10 cellular contexts compared by ENCODE assay signal in the genomic region with DNA sequence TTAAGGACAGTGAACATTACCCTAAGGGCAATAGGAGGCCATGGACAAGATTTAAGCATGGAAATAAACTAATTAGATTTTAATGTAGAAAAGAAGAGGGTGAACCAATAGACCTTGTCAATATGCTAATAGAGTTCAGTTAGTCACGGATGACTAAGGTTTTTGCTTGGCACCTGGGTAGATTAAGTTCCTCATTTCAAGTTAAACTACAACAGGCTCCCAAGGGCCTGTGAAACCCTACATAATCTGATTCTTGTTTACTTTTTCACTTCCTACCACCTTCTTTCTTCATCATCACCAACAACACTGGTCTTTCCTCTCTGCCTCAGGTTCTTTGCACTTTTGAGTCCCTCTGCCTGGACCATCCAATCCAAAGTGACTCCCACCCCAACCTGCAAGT. TPM values are rescaled to one million over a fixed set of nuclear protein-coding genes. Genes with fewer than 3 reads are reported as not detected.
DNase-seq lines count a peak whose midpoint lies in the region; ATAC-seq, FAIRE-seq and TF ChIP-seq lines count a peak whose summit lies in the region.
"Had no signal": no experiment of that assay in that cellular context is flagged by ENCODE, and none has a peak within 500 bp of the region (broad histone marks: within the 10 kb centered on the region; RNA-seq: fewer than 3 reads in every experiment).

No MANE protein-coding gene starts in this region.

- H3K27me3 Mint-ChIP-seq in activated naive CD8-positive, alpha-beta T cell treated with anti-CD3 and anti-CD28 coated beads for 36 hours, result no peaks in the 10 kb centered on the region

- FAIRE-seq in GM12891 (lab: Jason Lieb, UNC), result peak; percentile 94

- DNase-seq in GM12891 (ENCODE audit: insufficient read length, low spot score) (no peak), NCI-H1105 (lab: John Stamatoyannopoulos, UW) (no peak), NCI-H1417 treated with DMSO at 0.1 percent for 48 hours (lab: John Stamatoyannopoulos, UW) (no peak), hypothalamus (lab: John Stamatoyannopoulos, UW) (no peak)
- DNase-seq in activated naive CD8-positive, alpha-beta T cell treated with anti-CD3 and anti-CD28 coated beads for 36 hours, result no peak
- no peak for DNase-seq in stimulated activated CD4-positive, alpha-beta T cell treated with anti-CD3 and anti-CD28 coated beads, Interleukin-4, amount 100 ng/mL, for 24 hours
- DNase-seq: caudate nucleus, heart right ventricle had no signal

- peak overlapping the region; percentile 9 for H3K27ac Mint-ChIP-seq in activated naive CD8-positive, alpha-beta T cell treated with anti-CD3 and anti-CD28 coated beads for 36 hours

- no peak overlapping the region for H3K4me3 Mint-ChIP-seq in activated naive CD8-positive, alpha-beta T cell treated with anti-CD3 and anti-CD28 coated beads for 36 hours

- no peak for TF ChIP-seq POLR2A in GM12891 (IDR thresholded peaks at IDR 0.05; ENCODE audit: low read depth, low read length)

- no peaks in the 10 kb centered on the region for H3K9me3 Mint-ChIP-seq in activated naive CD8-positive, alpha-beta T cell treated with anti-CD3 and anti-CD28 coated beads for 36 hours

- H3K4me1 Mint-ChIP-seq in activated naive CD8-positive, alpha-beta T cell treated with anti-CD3 and anti-CD28 coated beads for 36 hours, result peaks cover 8% of the 10 kb centered on the region

- ATAC-seq in GM19463 (IDR thresholded peaks at IDR 0.05; ENCODE audit: unreplicated experiment) (peak; percentile 32), HG03342 (IDR thresholded peaks at IDR 0.05; ENCODE audit: unreplicated experiment) (peak; percentile 35)
- ATAC-seq: heart right ventricle had no signal

- H3K36me3 Mint-ChIP-seq in activated naive CD8-positive, alpha-beta T cell treated with anti-CD3 and anti-CD28 coated beads for 36 hours, result peaks cover 50% of the 10 kb centered on the region

TF ChIP-seq in GM12891, 5 proteins besides CTCF, POLR2A, EP300 and RAD21:
- TF ChIP-seq SPI1 (IDR thresholded peaks at IDR 0.05; ENCODE audit: low read depth, low read length), result peak; percentile 76
- no peak for TF ChIP-seq POLR2AphosphoS5 (IDR thresholded peaks at IDR 0.05; ENCODE audit: low read depth, low read length)

RNA-seq across cellular contexts. Expression of gene SP110, which starts 14.8 kb away (rescaled TPM):
- polyA plus RNA-seq in GM12891 (2012; ENCODE audit: low read depth, missing spikeins), result 64.0 TPM
- 10 to 100 TPM; 81.8 to 87.6 TPM for total RNA-seq in activated naive CD8-positive, alpha-beta T cell treated with anti-CD3 and anti-CD28 coated beads for 36 hours

RNA-seq across cellular contexts. Expression of gene SP140, which starts 20.5 kb away (rescaled TPM):
- polyA plus RNA-seq in GM12891 (2012; ENCODE audit: low read depth, missing spikeins), result 54.9 TPM
- 10 to 100 TPM; 42.7 to 46.8 TPM for total RNA-seq in activated naive CD8-positive, alpha-beta T cell treated with anti-CD3 and anti-CD28 coated beads for 36 hours
